ENCODE assay signal across 8 cellular contexts in genomic region chr4:145734051-145734450, GRCh38. TPM values are rescaled to one million over a fixed set of nuclear protein-coding genes. Genes with fewer than 3 reads are reported as not detected.
DNase-seq lines count a peak whose midpoint lies in the region; ATAC-seq and TF ChIP-seq lines count a peak whose summit lies in the region.

No MANE protein-coding gene starts in this region.

- H3K4me3 ChIP-seq in AG04449 (ENCODE audit: low read depth, low read length) (peak overlapping the region; percentile 25), KMS-11 (IDR thresholded peaks at IDR 0.05; ENCODE audit: insufficient read depth, low read depth, low read length) (no peak overlapping the region)

- H3K27ac Mint-ChIP-seq in nephron: peak overlapping the region; percentile 99 to 100 (median 99)

- no peaks in the 10 kb centered on the region for H3K36me3 Mint-ChIP-seq in nephron (ENCODE audit: low read depth)

- H3K4me1 ChIP-seq in KMS-11 (ENCODE audit: low read depth, poor library complexity, severe bottlenecking): peaks cover 12% of the 10 kb centered on the region

- CTCF ChIA-PET in AG04449 (lab: Yijun Ruan, JAX): interaction anchor here (1.0 kb wide), 1 partner anchor 115 kb away, joined by 3 read pairs; the partner anchor contains the start of gene MMAA

- H3K27ac ChIP-seq in KMS-11: no peak overlapping the region

- no peaks in the 10 kb centered on the region for H3K79me2 ChIP-seq in KMS-11 (ENCODE audit: insufficient read depth, low read depth)

- no peaks in the 10 kb centered on the region for H4K20me1 ChIP-seq in KMS-11 (ENCODE audit: insufficient read depth)

- no peaks in the 10 kb centered on the region for H3K27me3 ChIP-seq in KMS-11 (ENCODE audit: insufficient read depth, low read depth)

- H3K4me1 Mint-ChIP-seq in nephron: peaks cover 79% of the 10 kb centered on the region

- TF ChIP-seq CTCF in AG04449 (IDR thresholded peaks at IDR 0.05; ENCODE audit: insufficient read depth, low read length, missing control alignments) (no peak), KMS-11 (conservative IDR thresholded peaks at IDR 0.05; ENCODE audit: low read depth, low read length) (no peak), nephron (IDR thresholded peaks at IDR 0.05; ENCODE audit: unreplicated experiment in 3 of 3) (no peak)

- no peak for ATAC-seq in HG03196 (IDR thresholded peaks at IDR 0.05; ENCODE audit: unreplicated experiment)
- ATAC-seq in GM18519 (IDR thresholded peaks at IDR 0.05; ENCODE audit: low FRiP score, unreplicated experiment): no peak

- DNase-seq in AG04449 (ENCODE audit: low read depth, low spot score): no peak
- peak; percentile 41 for DNase-seq in dermis blood vessel endothelial cell
- DNase-seq in NCI-H2227 treated with DMSO at 0.1 percent for 48 hours (lab: John Stamatoyannopoulos, UW): no peak
- DNase-seq in stimulated activated naive CD4-positive, alpha-beta T cell treated with Interleukin-2 at 50 U/mL for 16 hours (lab: John Stamatoyannopoulos, UW): no peak

- H3K4me2 ChIP-seq in KMS-11: no peak overlapping the region

- H3K4me3 Mint-ChIP-seq in nephron: peak overlapping the region; percentile 81 to 88 (median 87)

- H3K9ac ChIP-seq in KMS-11: no peak overlapping the region

- 0 out of 2 replicates have a peak overlapping the region, but pooled peaks have one; percentile 94 for H2AFZ ChIP-seq in KMS-11 (ENCODE audit: low read depth)

- POLR2A ChIA-PET in AG04449 (lab: Yijun Ruan, JAX): interaction anchor here (0.7 to 1.3 kb wide), 3 partner anchors 115 to 198 kb away, joined by 3 to 5 read pairs (median 4); partner anchors contain the start of gene MMAA

- peaks cover 2% of the 10 kb centered on the region for H3K9me3 Mint-ChIP-seq in nephron

- H3K27me3 Mint-ChIP-seq in nephron (ENCODE audit: low read depth): no peaks in the 10 kb centered on the region

- no peaks in the 10 kb centered on the region for H3K36me3 ChIP-seq in KMS-11 (ENCODE audit: insufficient read depth)

RNA-seq across cellular contexts. Expression of gene C4orf51, which starts 54.1 kb away (rescaled TPM):
- not detected in 2 replicates for total RNA-seq in dermis blood vessel endothelial cell
